ENCODE assay signal across 28 cellular contexts in genomic region chr10:13725594-13725993, GRCh38.
"Had no signal": no experiment of that assay in that cellular context is flagged by ENCODE, and none has a peak within 500 bp of the region (broad histone marks: within the 10 kb centered on the region; RNA-seq: fewer than 3 reads in every experiment).

No MANE protein-coding gene starts in this region.

- H3K4me3 ChIP-seq: ascending aorta, breast epithelium, cardiac muscle cell, colonic mucosa, gastrocnemius medialis had no signal

- DNase-seq: activated CD4-positive, alpha-beta memory T cell treated with anti-CD3 and anti-CD28 coated beads, Interleukin-2, amount 10 ng/mL, durations not matched to agents 7 days and 5 days; activated CD4-positive, alpha-beta T cell treated with anti-CD3 and anti-CD28 coated beads for 36 hours; activated CD4-positive, alpha-beta T cell treated with anti-CD3 and anti-CD28 coated beads, Interleukin-2, amount 10 ng/mL, durations not matched to agents 24 days and 14 days; activated CD4-positive, alpha-beta T cell treated with anti-CD3 and anti-CD28 coated beads, Interleukin-2, amount 50 U/mL, for 4 hours; activated CD4-positive, CD25-positive, alpha-beta regulatory T cell; activated CD4-positive, CD25-positive, alpha-beta regulatory T cell treated with anti-CD3 and anti-CD28 coated beads, Interleukin-2, amount 50 U/mL, for 72 hours; activated CD8-positive, alpha-beta memory T cell treated with anti-CD3 and anti-CD28 coated beads, Interleukin-2, amount 50 U/mL, for 48 hours; activated gamma-delta T cell; activated naive CD4-positive, alpha-beta T cell; activated naive CD4-positive, alpha-beta T cell treated with anti-CD3 and anti-CD28 coated beads, Interleukin-2, amount 10 ng/mL, durations not matched to agents 7 days and 5 days; activated naive CD8-positive, alpha-beta T cell treated with anti-CD3 and anti-CD28 coated beads, Interleukin-2, amount 10 ng/mL, durations not matched to agents 7 days and 5 days; activated T-cell treated with anti-CD3 and anti-CD28 coated beads for 4 hours; activated T-cell treated with anti-CD3 and anti-CD28 coated beads, Interleukin-2, amount 50 U/mL, for 24 hours; activated T-cell treated with anti-CD3 and anti-CD28 coated beads, Interleukin-2, amount 50 U/mL, for 72 hours; central memory CD4-positive, alpha-beta T cell; cerebellar nuclear complex; colonic mucosa; effector CD8-positive, alpha-beta T cell; foreskin keratinocyte; gastrocnemius medialis; glutamatergic neuron; T-helper 2 cell had no signal

- H3K27me3 Mint-ChIP-seq: activated CD4-positive, alpha-beta T cell treated with anti-CD3 and anti-CD28 coated beads for 36 hours; activated CD4-positive, alpha-beta T cell treated with anti-CD3 and anti-CD28 coated beads, Interleukin-2, amount 10 ng/mL, durations not matched to agents 24 days and 14 days; activated naive CD8-positive, alpha-beta T cell treated with anti-CD3 and anti-CD28 coated beads, Interleukin-2, amount 10 ng/mL, durations not matched to agents 7 days and 5 days; brain had no signal

- H3K27me3 ChIP-seq: ascending aorta, breast epithelium, cardiac muscle cell, colonic mucosa, foreskin keratinocyte, gastrocnemius medialis had no signal

- H3K36me3 ChIP-seq: breast epithelium, cardiac muscle cell, colonic mucosa, gastrocnemius medialis had no signal

- ATAC-seq: activated CD4-positive, alpha-beta T cell treated with anti-CD3 and anti-CD28 coated beads for 36 hours; activated naive CD4-positive, alpha-beta T cell treated with anti-CD3 and anti-CD28 coated beads, Interleukin-2, amount 50 U/mL, for 72 hours; activated T-cell treated with anti-CD3 and anti-CD28 coated beads, Interleukin-2, amount 50 U/mL, for 72 hours; esophagus mucosa; foreskin keratinocyte; gastrocnemius medialis had no signal

- H3K36me3 Mint-ChIP-seq: activated naive CD4-positive, alpha-beta T cell treated with anti-CD3 and anti-CD28 coated beads, Interleukin-2, amount 10 ng/mL, durations not matched to agents 7 days and 5 days; activated naive CD4-positive, alpha-beta T cell treated with anti-CD3 and anti-CD28 coated beads, Interleukin-2, amount 50 U/mL, for 72 hours; activated naive CD8-positive, alpha-beta T cell treated with anti-CD3 and anti-CD28 coated beads, Interleukin-2, amount 10 ng/mL, durations not matched to agents 7 days and 5 days had no signal

- H3K27ac Mint-ChIP-seq: activated CD4-positive, alpha-beta memory T cell treated with anti-CD3 and anti-CD28 coated beads, Interleukin-2, amount 10 ng/mL, durations not matched to agents 7 days and 5 days; activated CD4-positive, alpha-beta T cell treated with anti-CD3 and anti-CD28 coated beads for 36 hours; activated CD4-positive, alpha-beta T cell treated with anti-CD3 and anti-CD28 coated beads, Interleukin-2, amount 10 ng/mL, durations not matched to agents 24 days and 14 days; activated naive CD4-positive, alpha-beta T cell treated with anti-CD3 and anti-CD28 coated beads, Interleukin-2, amount 10 ng/mL, durations not matched to agents 7 days and 5 days; activated naive CD4-positive, alpha-beta T cell treated with anti-CD3 and anti-CD28 coated beads, Interleukin-2, amount 50 U/mL, for 72 hours; activated naive CD8-positive, alpha-beta T cell treated with anti-CD3 and anti-CD28 coated beads, Interleukin-2, amount 10 ng/mL, durations not matched to agents 7 days and 5 days; activated T-cell treated with anti-CD3 and anti-CD28 coated beads, Interleukin-2, amount 50 U/mL, for 24 hours; activated T-cell treated with anti-CD3 and anti-CD28 coated beads, Interleukin-2, amount 50 U/mL, for 72 hours had no signal

- H3K9me3 Mint-ChIP-seq: activated CD4-positive, alpha-beta memory T cell treated with anti-CD3 and anti-CD28 coated beads, Interleukin-2, amount 10 ng/mL, durations not matched to agents 7 days and 5 days; activated naive CD4-positive, alpha-beta T cell treated with anti-CD3 and anti-CD28 coated beads, Interleukin-2, amount 10 ng/mL, durations not matched to agents 7 days and 5 days; activated naive CD4-positive, alpha-beta T cell treated with anti-CD3 and anti-CD28 coated beads, Interleukin-2, amount 50 U/mL, for 72 hours; activated naive CD8-positive, alpha-beta T cell treated with anti-CD3 and anti-CD28 coated beads, Interleukin-2, amount 10 ng/mL, durations not matched to agents 7 days and 5 days; activated T-cell treated with anti-CD3 and anti-CD28 coated beads, Interleukin-2, amount 50 U/mL, for 24 hours; activated T-cell treated with anti-CD3 and anti-CD28 coated beads, Interleukin-2, amount 50 U/mL, for 72 hours; brain had no signal

- H3K9me3 ChIP-seq: ascending aorta, breast epithelium, colonic mucosa, gastrocnemius medialis had no signal

- H3K4me3 Mint-ChIP-seq: activated CD4-positive, alpha-beta memory T cell treated with anti-CD3 and anti-CD28 coated beads, Interleukin-2, amount 10 ng/mL, durations not matched to agents 7 days and 5 days; activated CD4-positive, alpha-beta T cell treated with anti-CD3 and anti-CD28 coated beads for 36 hours; activated CD4-positive, alpha-beta T cell treated with anti-CD3 and anti-CD28 coated beads, Interleukin-2, amount 10 ng/mL, durations not matched to agents 24 days and 14 days; activated naive CD4-positive, alpha-beta T cell treated with anti-CD3 and anti-CD28 coated beads, Interleukin-2, amount 10 ng/mL, durations not matched to agents 7 days and 5 days; activated naive CD8-positive, alpha-beta T cell treated with anti-CD3 and anti-CD28 coated beads, Interleukin-2, amount 10 ng/mL, durations not matched to agents 7 days and 5 days; activated T-cell treated with anti-CD3 and anti-CD28 coated beads, Interleukin-2, amount 50 U/mL, for 24 hours; activated T-cell treated with anti-CD3 and anti-CD28 coated beads, Interleukin-2, amount 50 U/mL, for 72 hours; brain had no signal

- H3K27ac ChIP-seq: ascending aorta, breast epithelium, cardiac muscle cell, colonic mucosa, foreskin keratinocyte, gastrocnemius medialis had no signal

- H3K4me1 Mint-ChIP-seq: activated CD4-positive, alpha-beta memory T cell treated with anti-CD3 and anti-CD28 coated beads, Interleukin-2, amount 10 ng/mL, durations not matched to agents 7 days and 5 days; activated naive CD4-positive, alpha-beta T cell treated with anti-CD3 and anti-CD28 coated beads, Interleukin-2, amount 10 ng/mL, durations not matched to agents 7 days and 5 days had no signal

- H3K4me1 ChIP-seq: ascending aorta, breast epithelium, colonic mucosa, gastrocnemius medialis had no signal
